22 cellular contexts compared by ENCODE assay signal in genomic region chr16:89831810-89832328, GRCh38.
"Had no signal": no experiment of that assay in that cellular context is flagged by ENCODE, and none has a peak within 500 bp of the region (broad histone marks: within the 10 kb centered on the region; RNA-seq: fewer than 3 reads in every experiment).

No MANE protein-coding gene starts in this region.

- H2AFZ ChIP-seq: hepatocyte had no signal

- H3K9me3 ChIP-seq: ovary, tibial artery, upper lobe of left lung, uterus had no signal

- H3K4me3 ChIP-seq: hepatocyte, ovary, smooth muscle cell, tibial artery, upper lobe of left lung, uterus had no signal

- H3K27ac Mint-ChIP-seq: dendritic cell treated with granulocyte-macrophage colony-stimulating factor and Interleukin-4, amounts not matched to agents 40 ng/mL and 50 ng/mL, for 4 days; effector memory CD8-positive, alpha-beta T cell; naive thymus-derived CD4-positive, alpha-beta T cell; nephron progenitor cell; stimulated activated effector memory CD8-positive, alpha-beta T cell treated with anti-CD3 and anti-CD28 coated beads, Interleukin-12 subunit alpha, Interleukin-12 subunit beta, amount 100 ng/mL, for 72 hours had no signal

- H3K4me3 Mint-ChIP-seq: dendritic cell treated with granulocyte-macrophage colony-stimulating factor and Interleukin-4, amounts not matched to agents 40 ng/mL and 50 ng/mL, for 4 days; effector memory CD8-positive, alpha-beta T cell; nephron progenitor cell; stimulated activated effector memory CD8-positive, alpha-beta T cell treated with anti-CD3 and anti-CD28 coated beads, Interleukin-12 subunit alpha, Interleukin-12 subunit beta, amount 100 ng/mL, for 72 hours had no signal

- DNase-seq: effector memory CD8-positive, alpha-beta T cell; erythroblast; foreskin keratinocyte; head of caudate nucleus; mammary epithelial cell; naive thymus-derived CD4-positive, alpha-beta T cell; nephron progenitor cell; nucleus accumbens; ovary; stimulated activated CD4-positive, alpha-beta T cell treated with anti-CD3 and anti-CD28 coated beads, Interleukin-4, amount 100 ng/mL, for 1 hour; stimulated activated CD8-positive, alpha-beta memory T cell treated with anti-CD3 and anti-CD28 coated beads, Interleukin-4, amount 100 ng/mL, for 48 hours; stimulated activated naive CD8-positive, alpha-beta T cell treated with anti-CD3 and anti-CD28 coated beads, Interleukin-15, Interleukin-2, amounts not matched to agents 100 U/mL and 50 U/mL, for 24 hours; tibial artery; upper lobe of left lung; uterus had no signal

- FAIRE-seq: colon, endothelial cell of umbilical vein had no signal

- H3K27ac ChIP-seq: foreskin keratinocyte, hepatocyte, ovary, tibial artery, upper lobe of left lung, uterus had no signal

- H3K36me3 ChIP-seq: ovary, tibial artery, upper lobe of left lung, uterus had no signal

- ATAC-seq: effector memory CD8-positive, alpha-beta T cell; foreskin keratinocyte; naive thymus-derived CD4-positive, alpha-beta T cell; right cardiac atrium; stimulated activated effector memory CD8-positive, alpha-beta T cell treated with anti-CD3 and anti-CD28 coated beads, Interleukin-12 subunit alpha, Interleukin-12 subunit beta, amount 100 ng/mL, for 72 hours; stimulated activated naive CD8-positive, alpha-beta T cell treated with anti-CD3 and anti-CD28 coated beads, Interleukin-15, Interleukin-2, amounts not matched to agents 100 U/mL and 50 U/mL, for 24 hours had no signal

- H3K9me3 Mint-ChIP-seq: effector memory CD8-positive, alpha-beta T cell; stimulated activated effector memory CD8-positive, alpha-beta T cell treated with anti-CD3 and anti-CD28 coated beads, Interleukin-12 subunit alpha, Interleukin-12 subunit beta, amount 100 ng/mL, for 72 hours had no signal

- H3K4me1 Mint-ChIP-seq: stimulated activated effector memory CD8-positive, alpha-beta T cell treated with anti-CD3 and anti-CD28 coated beads, Interleukin-12 subunit alpha, Interleukin-12 subunit beta, amount 100 ng/mL, for 72 hours had no signal

- H3K27me3 ChIP-seq: foreskin keratinocyte, hepatocyte, ovary, upper lobe of left lung, uterus had no signal

- H3K4me1 ChIP-seq: foreskin keratinocyte, uterus had no signal

- H3K4me2 ChIP-seq: hepatocyte, smooth muscle cell had no signal
